In genomic region chr12:125267114-125267513, GRCh38 we compare ENCODE assay signal across 16 cellular contexts.
DNase-seq lines count a peak whose midpoint lies in the region; ATAC-seq and TF ChIP-seq lines count a peak whose summit lies in the region.
"Had no signal": no experiment of that assay in that cellular context is flagged by ENCODE, and none has a peak within 500 bp of the region (broad histone marks: within the 10 kb centered on the region; RNA-seq: fewer than 3 reads in every experiment).

No MANE protein-coding gene starts in this region.

- H3K36me3 ChIP-seq in PC-3 (ENCODE audit: low read depth, low read length), result no peaks in the 10 kb centered on the region
- H3K36me3 ChIP-seq: BLaER1 treated with 17β-estradiol and CSF1 and Interleukin-3, amounts not matched to agents 10 nM and 100 nM had no signal

- no TSS peak for BruUV-seq in PC-3 (replicated peaks; lab: Mats Ljungman, UMichigan)

- no peaks in the 10 kb centered on the region for H4K20me1 ChIP-seq in PC-3 (ENCODE audit: low read length)
- H4K20me1 ChIP-seq: BLaER1 treated with 17β-estradiol and CSF1 and Interleukin-3, amounts not matched to agents 10 nM and 100 nM had no signal

- H3F3A ChIP-seq in PC-3 (ENCODE audit: low read length, unreplicated experiment), result no peaks in the 10 kb centered on the region

- H3K9me2 ChIP-seq in PC-3 (replicated peaks; ENCODE audit: low read length), result no peaks in the 10 kb centered on the region

- no peak overlapping the region for H3K4me2 ChIP-seq in PC-3 (ENCODE audit: low read length)
- H3K4me2 ChIP-seq: BLaER1 treated with 17β-estradiol and CSF1 and Interleukin-3, amounts not matched to agents 10 nM and 100 nM had no signal

- no peak overlapping the region for H3K9ac ChIP-seq in PC-3 (ENCODE audit: low read length)
- H3K9ac ChIP-seq: BLaER1 treated with 17β-estradiol and CSF1 and Interleukin-3, amounts not matched to agents 10 nM and 100 nM had no signal

- DNase-seq in Daoy (ENCODE audit: low read depth) (peak; percentile 53), PC-3 (peak; percentile 41), epithelial cell of esophagus (ENCODE audit: low read depth) (peak; percentile 11), posterior vena cava (ENCODE audit: low spot score) (peak; percentile 16), nucleus accumbens (lab: John Stamatoyannopoulos, UW) (no peak)
- DNase-seq: CD8-positive, alpha-beta memory T cell; COR-L47; DMS 273 treated with DMSO at 0.1 percent for 48 hours; DMS53; DND-41; GOT3; H7; IMR-90 had no signal

- no peak for ATAC-seq in PC-3
- ATAC-seq in GM21515 (IDR thresholded peaks at IDR 0.05; ENCODE audit: unreplicated experiment), result no peak
- ATAC-seq: HCT116 had no signal

- POLR2A ChIA-PET in PC-3 (lab: Charles Lee; ENCODE audit: unreplicated experiment), result no interaction called here

- peaks cover 56% of the 10 kb centered on the region for H3K27me3 ChIP-seq in PC-3 (ENCODE audit: low read length)
- H3K27me3 ChIP-seq: BLaER1 treated with 17β-estradiol and CSF1 and Interleukin-3, amounts not matched to agents 10 nM and 100 nM had no signal

- TF ChIP-seq CTCF in PC-3 (conservative IDR thresholded peaks at IDR 0.05; ENCODE audit: low read depth, low read length) (no peak), epithelial cell of esophagus (IDR thresholded peaks at IDR 0.05; ENCODE audit: insufficient read depth, low read depth, low read length, missing control alignments) (no peak)

- intact Hi-C loops in PC-3 (cut with micrococcal nuclease) (no loop called here), posterior vena cava (cut with DNase I) (no loop called here)

- H3K4me3 ChIP-seq in PC-3 (ENCODE audit: low read length), result no peak overlapping the region
- no peak overlapping the region for H3K4me3 ChIP-seq in epithelial cell of esophagus (ENCODE audit: low read length)
- H3K4me3 ChIP-seq: BLaER1 treated with 17β-estradiol and CSF1 and Interleukin-3, amounts not matched to agents 10 nM and 100 nM had no signal

- no peaks in the 10 kb centered on the region for H3K9me3 ChIP-seq in PC-3 (ENCODE audit: low read length)

- H2AFZ ChIP-seq in PC-3 (ENCODE audit: low read length), result no peak overlapping the region

- CTCF ChIA-PET in PC-3 (lab: Charles Lee), result no interaction called here

- H3K79me2 ChIP-seq in PC-3 (ENCODE audit: low read length), result no peaks in the 10 kb centered on the region

- H3K4me1 ChIP-seq in PC-3 (ENCODE audit: insufficient read depth, low read length), result no peaks in the 10 kb centered on the region
- H3K4me1 ChIP-seq: BLaER1 treated with 17β-estradiol and CSF1 and Interleukin-3, amounts not matched to agents 10 nM and 100 nM had no signal

- no peak overlapping the region for H3K27ac ChIP-seq in PC-3 (ENCODE audit: low read length)
- H3K27ac ChIP-seq: BLaER1 treated with 17β-estradiol and CSF1 and Interleukin-3, amounts not matched to agents 10 nM and 100 nM had no signal

Comparison
In these comparisons a context has a peak if more than half of its experiments do, and no peak if none do; other contexts are left out.
1. DNase-seq: peak in Daoy (single experiment), PC-3 (single experiment), epithelial cell of esophagus (single experiment) and posterior vena cava (single experiment); none in nucleus accumbens (0 of 56).